8 cellular contexts compared by ENCODE assay signal in genomic region chr3:85821130-85821756, GRCh38.
DNase-seq lines count a peak whose midpoint lies in the region; ATAC-seq, FAIRE-seq and TF ChIP-seq lines count a peak whose summit lies in the region.

No MANE protein-coding gene starts in this region.

- DNase-seq in A549 (ENCODE audit: low read depth in 1 of 2, low spot score in 1 of 2), result peak; percentile 1 to 58
- DNase-seq in SHP77 (lab: John Stamatoyannopoulos, UW), result peak; percentile 23 to 44
- DNase-seq in iris pigment epithelial cell (ENCODE audit: low read depth), result peak; percentile 27
- no peak for DNase-seq in central memory CD4-positive, alpha-beta T cell
- DNase-seq in GM19238 (ENCODE audit: insufficient read length, low spot score), result no peak
- DNase-seq in right cardiac atrium, result no peak

- TF ChIP-seq CTCF in A549 (IDR thresholded peaks at IDR 0.05), result peak; percentile 48

- WGBS in A549 (ENCODE audit: missing lambda C conversion rate), result 69% methylated on average over 1 of the region's 1 CpG
- WGBS in right cardiac atrium, result 49% methylated on average over 1 of the region's 1 CpG

- no peak overlapping the region for H3K4me2 ChIP-seq in A549

- no peak overlapping the region for H3K4me3 ChIP-seq in A549
- no peak overlapping the region for H3K4me3 ChIP-seq in right cardiac atrium (ENCODE audit: low read length)

- peak; percentile 81 to 89; a peak in 5 of 6 replicates for ATAC-seq in A549
- ATAC-seq in GM18861 (IDR thresholded peaks at IDR 0.05; ENCODE audit: unreplicated experiment), result peak; percentile 49
- peak; percentile 58 for ATAC-seq in HG03575 (IDR thresholded peaks at IDR 0.05; ENCODE audit: extremely low read depth, insufficient number of reproducible peaks, low FRiP score, unreplicated experiment)
- ATAC-seq in right cardiac atrium, result no peak

- H3K27ac ChIP-seq in A549 (no peak overlapping the region), right cardiac atrium (ENCODE audit: low read length) (no peak overlapping the region)

- peak; percentile 44; a peak in 4 of 5 replicates for TF ChIP-seq RAD21 in A549 (conservative IDR thresholded peaks at IDR 0.05 in 1 of 2, IDR thresholded peaks at IDR 0.05 in 1 of 2)

- H3K4me1 ChIP-seq in A549, result no peaks in the 10 kb centered on the region
- H3K4me1 ChIP-seq in right cardiac atrium (ENCODE audit: control insufficient read depth, insufficient read depth, low read length), result no peaks in the 10 kb centered on the region

- intact Hi-C loops in right cardiac atrium (cut with DNase I), result no loop called here

- CTCF ChIA-PET in A549 (lab: Yijun Ruan, JAX), result no interaction called here

- no peaks in the 10 kb centered on the region for H3K27me3 ChIP-seq in right cardiac atrium (ENCODE audit: control insufficient read depth, insufficient read depth)

- POLR2A ChIA-PET in A549 (lab: Yijun Ruan, JAX), result no interaction called here

- no peak for FAIRE-seq in A549 (lab: Jason Lieb, UNC)

- TF ChIP-seq POLR2A in A549 (IDR thresholded peaks at IDR 0.05; ENCODE audit: low read length), result no peak

- TF ChIP-seq EP300 in A549 (IDR thresholded peaks at IDR 0.05), result no peak

- H3K9me3 ChIP-seq in A549, result no peaks in the 10 kb centered on the region
- H3K9me3 ChIP-seq in right cardiac atrium (ENCODE audit: control insufficient read depth, low read length), result no peaks in the 10 kb centered on the region

TF ChIP-seq in A549, 52 proteins besides CTCF, POLR2A, EP300 and RAD21:
- TF ChIP-seq BCL3 (IDR thresholded peaks at IDR 0.05) (no peak), CBX8 (IDR thresholded peaks at IDR 0.05) (no peak), CHD4 (IDR thresholded peaks at IDR 0.05; ENCODE audit: borderline replicate concordance) (no peak), HOXA7 (CRISPR knock-in tag; IDR thresholded peaks at IDR 0.05) (no peak), SMC3 (IDR thresholded peaks at IDR 0.05) (peak; percentile 60), USF2 (IDR thresholded peaks at IDR 0.05) (no peak), ZC3H11A (IDR thresholded peaks at IDR 0.05) (no peak), EHMT2 (IDR thresholded peaks at IDR 0.05; ENCODE audit: low read depth) (no peak)
TF ChIP-seq in A549: peak in this region for 1.

Comparison
In these comparisons a context has a peak if more than half of its experiments do, and no peak if none do; other contexts are left out.
1. ATAC-seq: peak in A549 (2 of 2), GM18861 (single experiment) and HG03575 (single experiment); none in right cardiac atrium (0 of 2).
2. DNase-seq: peak in A549 (2 of 2), SHP77 (2 of 2) and iris pigment epithelial cell (single experiment); none in central memory CD4-positive, alpha-beta T cell (single experiment), GM19238 (single experiment) and right cardiac atrium (0 of 3).